Comparison of ENCODE assay signal across 23 cellular contexts in the genomic region with DNA sequence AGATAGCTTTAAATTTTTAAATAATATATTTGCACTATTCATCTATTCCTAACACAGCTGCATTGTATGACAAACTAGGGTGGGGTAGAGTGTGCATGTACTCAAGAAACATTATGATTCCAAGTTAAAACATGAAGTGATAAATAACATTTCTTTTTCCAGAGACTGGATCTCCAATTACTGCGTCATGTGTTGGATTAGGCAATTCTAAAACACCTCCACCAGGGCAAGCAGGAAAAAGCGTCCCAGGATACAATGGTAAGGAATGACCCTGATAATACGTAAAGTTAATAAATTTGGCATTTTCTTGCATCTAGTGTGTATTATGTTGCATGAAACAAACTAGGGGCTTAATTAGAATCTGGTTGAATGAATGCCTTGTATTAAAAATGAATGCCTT.
"Had no signal": no experiment of that assay in that cellular context is flagged by ENCODE, and none has a peak within 500 bp of the region (broad histone marks: within the 10 kb centered on the region; RNA-seq: fewer than 3 reads in every experiment).

No MANE protein-coding gene starts in this region.

- H3K79me2 ChIP-seq: hepatocyte had no signal

- H3K4me3 ChIP-seq: coronary artery, dorsolateral prefrontal cortex, esophagus squamous epithelium, gastroesophageal sphincter, heart left ventricle, hepatocyte, left lung, lower lobe of right lung had no signal

- DNase-seq: dermis blood vessel endothelial cell; dorsolateral prefrontal cortex; effector CD4-positive, alpha-beta T cell; effector memory CD4-positive, alpha-beta T cell; erythroblast; esophagus squamous epithelium; foreskin fibroblast; heart left ventricle; hypothalamus; immature natural killer cell; islet precursor cell; left cardiac atrium; left lung; left ventricle myocardium superior; lower lobe of right lung; mesendoderm; midbrain; naive thymus-derived CD4-positive, alpha-beta T cell had no signal

- ATAC-seq: esophagus mucosa; gastroesophageal sphincter; heart left ventricle; left cardiac atrium; left lung; left ventricle myocardium superior; lower lobe of right lung; naive thymus-derived CD4-positive, alpha-beta T cell had no signal

- H3K36me3 ChIP-seq: esophagus squamous epithelium, gastroesophageal sphincter, left lung, lower lobe of right lung had no signal

- H3K27ac ChIP-seq: coronary artery, dorsolateral prefrontal cortex, epithelial cell of prostate, esophagus squamous epithelium, gastroesophageal sphincter, heart left ventricle, hepatocyte, left lung, lower lobe of right lung had no signal

- H3K4me1 ChIP-seq: esophagus squamous epithelium, gastroesophageal sphincter, left lung, lower lobe of right lung had no signal

- H3K4me2 ChIP-seq: hepatocyte had no signal

- H2AFZ ChIP-seq: hepatocyte had no signal

- H3K27me3 ChIP-seq: dorsolateral prefrontal cortex, esophagus squamous epithelium, gastroesophageal sphincter, heart left ventricle, hepatocyte, left lung had no signal

- H3K9me3 ChIP-seq: esophagus squamous epithelium, gastroesophageal sphincter, heart left ventricle, left lung, lower lobe of right lung had no signal
